14 cellular contexts compared by ENCODE assay signal in genomic region chr16:1170076-1170418, GRCh38. TPM values are rescaled to one million over a fixed set of nuclear protein-coding genes. Genes with fewer than 3 reads are reported as not detected.
"Had no signal": no experiment of that assay in that cellular context is flagged by ENCODE, and none has a peak within 500 bp of the region (broad histone marks: within the 10 kb centered on the region; RNA-seq: fewer than 3 reads in every experiment).

No MANE protein-coding gene starts in this region.

- DNase-seq: activated CD4-positive, alpha-beta T cell treated with anti-CD3 and anti-CD28 coated beads for 36 hours; activated naive CD4-positive, alpha-beta T cell; effector CD4-positive, alpha-beta T cell; hypothalamus; immature natural killer cell; T-helper 9 cell had no signal

- H3K9me3 ChIP-seq: SJCRH30 had no signal

- H3K36me3 ChIP-seq: SJCRH30 had no signal

- ATAC-seq: activated CD4-positive, alpha-beta T cell treated with anti-CD3 and anti-CD28 coated beads for 36 hours had no signal

- H3K27ac ChIP-seq: SJCRH30 had no signal

- H3K4me3 ChIP-seq: SJCRH30 had no signal

RNA-seq across cellular contexts. Expression of gene TPSG1, which starts 55.0 kb away (rescaled TPM):
- total RNA-seq: activated CD4-positive, alpha-beta T cell treated with anti-CD3 and anti-CD28 coated beads for 36 hours; activated T-helper 1 cell treated with anti-CD3 and anti-CD28 coated beads, Interleukin-12 subunit alpha, Interleukin-12 subunit beta, Interleukin-2, Interleukin-4 antibody, amounts not matched to agents 30 ng/mL and 10 ng/mL and 1 ng/mL, durations not matched to agents 14 hours and 24 hours and 36 hours; astrocyte; lung microvascular endothelial cell; mononuclear cell; osteocyte; renal cortical epithelial cell; SJCRH30; skeletal muscle tissue had no signal
- polyA plus RNA-seq: immature natural killer cell had no signal

RNA-seq across cellular contexts. Expression of gene TPSB2, which starts 59.9 kb away (rescaled TPM):
- total RNA-seq: activated CD4-positive, alpha-beta T cell treated with anti-CD3 and anti-CD28 coated beads for 36 hours; activated T-helper 1 cell treated with anti-CD3 and anti-CD28 coated beads, Interleukin-12 subunit alpha, Interleukin-12 subunit beta, Interleukin-2, Interleukin-4 antibody, amounts not matched to agents 30 ng/mL and 10 ng/mL and 1 ng/mL, durations not matched to agents 14 hours and 24 hours and 36 hours; astrocyte; lung microvascular endothelial cell; mononuclear cell; osteocyte; renal cortical epithelial cell; SJCRH30; skeletal muscle tissue had no signal
- polyA plus RNA-seq: immature natural killer cell had no signal
